9 cellular contexts compared by ENCODE assay signal in the genomic region with DNA sequence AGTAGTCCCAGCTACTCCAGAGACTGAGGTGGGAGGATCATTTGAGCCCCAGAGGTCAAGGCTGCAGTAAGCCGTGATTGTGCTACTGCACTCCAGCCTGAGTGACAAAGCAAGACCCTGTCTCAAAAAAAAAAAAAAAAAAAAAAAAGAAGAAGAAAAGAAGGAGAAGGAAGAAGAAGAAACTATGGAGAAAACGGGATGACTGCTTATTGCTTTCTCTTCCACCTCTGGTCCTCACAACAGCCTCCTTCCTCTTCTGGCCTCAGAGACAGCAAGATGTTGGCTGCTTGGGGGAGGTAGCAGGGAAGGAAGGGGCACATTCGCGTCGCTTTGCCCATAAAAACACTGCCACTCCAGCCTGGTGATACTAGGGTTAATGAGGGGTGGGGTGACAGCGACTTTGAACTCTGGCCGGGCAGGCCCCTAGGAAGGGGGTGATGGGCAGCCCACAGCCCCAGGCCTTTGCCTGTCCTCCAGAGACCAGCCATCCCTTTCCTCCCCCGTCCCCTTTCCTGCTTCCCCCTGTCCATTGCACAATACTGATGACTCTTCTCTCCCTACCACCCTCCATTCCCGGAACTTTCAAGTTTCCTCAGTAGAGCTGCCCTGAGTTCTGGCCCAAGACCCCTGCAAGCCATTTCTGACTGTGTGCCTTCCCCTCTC. TPM values are rescaled to one million over a fixed set of nuclear protein-coding genes. Genes with fewer than 3 reads are reported as not detected.
A peak's percentile ranks its signal among the peaks of the same experiment; 100 is the strongest.
DNase-seq lines count a peak whose midpoint lies in the region; ATAC-seq and TF ChIP-seq lines count a peak whose summit lies in the region.
"Had no signal": no experiment of that assay in that cellular context is flagged by ENCODE, and none has a peak within 500 bp of the region (broad histone marks: within the 10 kb centered on the region; RNA-seq: fewer than 3 reads in every experiment).

No MANE protein-coding gene starts in this region.

- no peak for TF ChIP-seq POLR2A in IMR-90 (IDR thresholded peaks at IDR 0.05; ENCODE audit: low read depth, low read length)

- H3K36me3 ChIP-seq in IMR-90 (ENCODE audit: control insufficient read depth, insufficient read depth, low read length) (no peaks in the 10 kb centered on the region), mesenchymal stem cell (ENCODE audit: control insufficient read depth in 1 of 2, insufficient read depth in 2 of 2, low read depth in 1 of 2, low read length in 2 of 2) (peaks cover 2 to 4% of the 10 kb centered on the region in 2 experiments)

- H4K8ac ChIP-seq in IMR-90 (ENCODE audit: low read depth in 2 of 2, low read length in 2 of 2): peak overlapping the region; percentile 34 to 94
- H4K8ac ChIP-seq in mesenchymal stem cell (ENCODE audit: low read length): peak overlapping the region; percentile 99

- peak overlapping the region; percentile 82 to 99 for H2BK12ac ChIP-seq in mesenchymal stem cell (ENCODE audit: low read length in 2 of 2)

- H3K9me3 ChIP-seq in IMR-90 (ENCODE audit: control insufficient read depth, insufficient read depth, low read length) (no peaks in the 10 kb centered on the region), mesenchymal stem cell (ENCODE audit: control insufficient read depth, low read length) (no peaks in the 10 kb centered on the region)

- no peak overlapping the region for H3K27ac Mint-ChIP-seq in MCF 10A (ENCODE audit: low read depth, unreplicated experiment)

- H3K4me2 ChIP-seq in IMR-90 (ENCODE audit: low read depth, low read length) (0 out of 2 replicates have a peak overlapping the region, but pooled peaks have one; percentile 11), mesenchymal stem cell (ENCODE audit: low read length, poor library complexity, severe bottlenecking) (no peak overlapping the region)

- no peaks in the 10 kb centered on the region for H4K20me1 ChIP-seq in IMR-90 (ENCODE audit: insufficient read depth, low read length)

- H4K5ac ChIP-seq in IMR-90 (ENCODE audit: low read depth, low read length): peak overlapping the region; percentile 93

- peak overlapping the region; percentile 61; the same call in 1 of the 2 replicates for H4K91ac ChIP-seq in IMR-90 (ENCODE audit: insufficient read depth, low read depth, low read length)
- peak overlapping the region; percentile 94 for H4K91ac ChIP-seq in mesenchymal stem cell (ENCODE audit: low read length)

- H2BK20ac ChIP-seq in IMR-90 (ENCODE audit: low read depth, low read length): peak overlapping the region; percentile 61

- no CpG with 5 or more reads among the region's 9 CpGs for WGBS in IMR-90 (ENCODE audit: extremely low coverage in 2 of 2, insufficient read length in 1 of 2), 2 experiments
- 20% methylated on average over 5 of the region's 9 CpGs for WGBS in mesenchymal stem cell

- H2BK5ac ChIP-seq in IMR-90 (ENCODE audit: low read depth, low read length, poor library complexity, severe bottlenecking) (peak overlapping the region; percentile 7), mesenchymal stem cell (ENCODE audit: low read depth, low read length, poor library complexity, severe bottlenecking) (no peak overlapping the region)

- no peaks in the 10 kb centered on the region for H3K36me3 Mint-ChIP-seq in MCF 10A (ENCODE audit: insufficient read depth, unreplicated experiment)

- ATAC-seq in IMR-90 (ENCODE audit: low read depth): peak; percentile 6; the same call in 1 of the 2 replicates
- no peak for ATAC-seq in GM18870 (IDR thresholded peaks at IDR 0.05; ENCODE audit: unreplicated experiment)

- H3K27ac ChIP-seq in IMR-90 (ENCODE audit: insufficient read depth, low read length) (peak overlapping the region; percentile 28; the same call in 1 of the 2 replicates), mesenchymal stem cell (ENCODE audit: low read length, poor library complexity, severe bottlenecking) (no peak overlapping the region)

- 0 out of 2 replicates have a peak overlapping the region, but pooled peaks have one; percentile 19 for H3K9ac ChIP-seq in IMR-90 (ENCODE audit: low read depth, low read length)
- H3K9ac ChIP-seq in mesenchymal stem cell (ENCODE audit: low read length): peak overlapping the region; percentile 72

- H3K4me1 Mint-ChIP-seq in MCF 10A (ENCODE audit: insufficient read depth, unreplicated experiment): peaks cover 21% of the 10 kb centered on the region

- peak overlapping the region; percentile 49; the same call in 1 of the 2 replicates for H3K23ac ChIP-seq in IMR-90 (ENCODE audit: low read depth, low read length)
- no peak overlapping the region for H3K23ac ChIP-seq in mesenchymal stem cell (ENCODE audit: low read length in 2 of 2)

- CTCF ChIA-PET in IMR-90 (lab: Yijun Ruan, JAX): no interaction called here
- CTCF ChIA-PET in MCF 10A (lab: Yijun Ruan, JAX): interaction anchor here (0.6 to 2.3 kb wide), 5 partner anchors 12 to 71 kb away, joined by 3 to 10 read pairs (median 3); no protein-coding TSS in a partner anchor

- H2AK5ac ChIP-seq in IMR-90 (ENCODE audit: low read depth, low read length) (peak overlapping the region; percentile 48; the same call in 1 of the 2 replicates), mesenchymal stem cell (ENCODE audit: low read length, severe bottlenecking) (no peak overlapping the region)

- TF ChIP-seq RAD21 in IMR-90 (IDR thresholded peaks at IDR 0.05; ENCODE audit: low read length): no peak

- H3K9me1 ChIP-seq in IMR-90 (ENCODE audit: insufficient read depth, low read length): peaks cover 5% of the 10 kb centered on the region; the same call in 1 of the 2 replicates

- peak overlapping the region; percentile 66 for H3K4ac ChIP-seq in IMR-90 (ENCODE audit: low read depth, low read length)
- H3K4ac ChIP-seq in mesenchymal stem cell (ENCODE audit: low read depth in 1 of 2, low read length in 2 of 2): peak overlapping the region; percentile 89 to 91

- H3K9me3 Mint-ChIP-seq in MCF 10A (ENCODE audit: unreplicated experiment): no peaks in the 10 kb centered on the region

- peak overlapping the region; percentile 61; the same call in 2 of the 3 replicates for H2BK15ac ChIP-seq in IMR-90 (ENCODE audit: low read depth, low read length)
- H2BK15ac ChIP-seq in mesenchymal stem cell (ENCODE audit: low read depth, poor library complexity, severe bottlenecking): peak overlapping the region; percentile 83

- intact Hi-C loops in IMR-90 (cut with micrococcal nuclease): no loop called here
- intact Hi-C loops in MCF 10A (cut with micrococcal nuclease): no loop called here

- dilution Hi-C loops in IMR-90 (cut with HindIII; ENCODE audit: low sequenced_read_pairs, unreplicated experiment): no loop called here

- H3K27me3 Mint-ChIP-seq in MCF 10A (ENCODE audit: insufficient read depth, unreplicated experiment): no peaks in the 10 kb centered on the region

- H3K14ac ChIP-seq in IMR-90 (replicated peaks; ENCODE audit: low read depth, low read length) (peak overlapping the region; percentile 62), mesenchymal stem cell (ENCODE audit: low read length in 2 of 2) (peak overlapping the region in 1 of 2 experiments; percentile 53)

- H3K4me1 ChIP-seq in IMR-90 (ENCODE audit: control insufficient read depth, insufficient read depth, low read length) (peaks cover 13% of the 10 kb centered on the region), mesenchymal stem cell (ENCODE audit: control insufficient read depth, insufficient read depth, low read depth, low read length) (peaks cover 17% of the 10 kb centered on the region)

- peak overlapping the region; percentile 57 for H2AK9ac ChIP-seq in IMR-90 (replicated peaks; ENCODE audit: low read depth, low read length, poor library complexity)

- peak overlapping the region; percentile 74; the same call in 1 of the 2 replicates for H2BK120ac ChIP-seq in IMR-90 (ENCODE audit: low read depth, low read length)
- no peak overlapping the region for H2BK120ac ChIP-seq in mesenchymal stem cell (ENCODE audit: low read depth, low read length)

- DNase-seq in AG20443 (ENCODE audit: low spot score): peak; percentile 62
- peak; percentile 64 for DNase-seq in IMR-90
- peak; percentile 68 for DNase-seq in MCF 10A (ENCODE audit: unreplicated experiment)
- DNase-seq in mesenchymal stem cell: peak; percentile 75
- no peak for DNase-seq in activated effector memory CD4-positive, alpha-beta T cell treated with anti-CD3 and anti-CD28 coated beads, Interleukin-2, amount 50 U/mL, for 16 hours
- DNase-seq in NCI-H1930 (lab: John Stamatoyannopoulos, UW): no peak
- DNase-seq in NCI-H82 (lab: John Stamatoyannopoulos, UW): no peak
- DNase-seq: stimulated activated CD4-positive, alpha-beta T cell treated with anti-CD3 and anti-CD28 coated beads, Interleukin-4, amount 100 ng/mL, for 1 hour had no signal

- no peak overlapping the region for H3K4me3 ChIP-seq in IMR-90 (ENCODE audit: insufficient read depth, low read depth, low read length)
- peak overlapping the region in 1 of 2 experiments; percentile 76 for H3K4me3 ChIP-seq in mesenchymal stem cell (ENCODE audit: insufficient read depth in 1 of 2, low read depth in 1 of 2, low read length in 2 of 2)

- peak overlapping the region; percentile 85 for H2AFZ ChIP-seq in IMR-90 (replicated peaks; ENCODE audit: low read length, poor library complexity)
- H2AFZ ChIP-seq in mesenchymal stem cell (ENCODE audit: low read depth, low read length): peak overlapping the region; percentile 73

- no peak overlapping the region for H3K56ac ChIP-seq in IMR-90 (ENCODE audit: extremely low read depth, insufficient read depth, low read length)

- TF ChIP-seq CTCF in IMR-90 (conservative IDR thresholded peaks at IDR 0.05; ENCODE audit: low read depth, low read length) (no peak), MCF 10A (IDR thresholded peaks at IDR 0.05; ENCODE audit: unreplicated experiment) (no peak)

- in situ Hi-C loops in IMR-90 (cut with MboI; ENCODE audit: low sequenced_read_pairs): no loop called here

- BruUV-seq in IMR-90 (replicated peaks; lab: Mats Ljungman, UMichigan) (no TSS peak), MCF 10A (replicated peaks; lab: Mats Ljungman, UMichigan) (no TSS peak)

- H3K79me1 ChIP-seq in IMR-90 (ENCODE audit: low read depth in 1 of 2, low read length in 2 of 2) (peaks cover 6 to 18% of the 10 kb centered on the region in 2 experiments; a peak in 3 of 4 replicates), mesenchymal stem cell (replicated peaks; ENCODE audit: low read length, poor library complexity, severe bottlenecking) (peaks cover 11% of the 10 kb centered on the region)

- POLR2A ChIA-PET in IMR-90 (lab: Charles Lee; ENCODE audit: unreplicated experiment): no interaction called here
- POLR2A ChIA-PET in MCF 10A (lab: Yijun Ruan, JAX): interaction anchor here (0.6 to 5.7 kb wide), 4 partner anchors 12 to 423 kb away, joined by 3 to 119 read pairs (median 33); partner anchors contain the start of genes ACTR1A, C10orf95 and FBXL15

- H3K18ac ChIP-seq in IMR-90 (ENCODE audit: low read depth, low read length) (peak overlapping the region; percentile 69), mesenchymal stem cell (ENCODE audit: low read depth in 1 of 2, low read length in 2 of 2) (peak overlapping the region; percentile 52 to 93)

- no peak overlapping the region for H3K4me3 Mint-ChIP-seq in MCF 10A (ENCODE audit: unreplicated experiment)

- H3K27me3 ChIP-seq in IMR-90 (ENCODE audit: control insufficient read depth, insufficient read depth, low read length): no peaks in the 10 kb centered on the region
- H3K27me3 ChIP-seq in mesenchymal stem cell (ENCODE audit: control insufficient read depth in 1 of 2, insufficient read depth in 1 of 2, low read length in 2 of 2): peaks cover 0 to 32% of the 10 kb centered on the region in 2 experiments

RNA-seq across cellular contexts. Expression of gene CUEDC2, which starts 2.0 kb away (rescaled TPM):
- 43.6 and 55.7 TPM in 2 replicates for total RNA-seq in IMR-90 (2012; rRNA removed)
- polyA plus RNA-seq in IMR-90 (2012; rRNA removed): 84.9 and 87.6 TPM in 2 replicates
- polyA plus RNA-seq in IMR-90 (2012; cell fraction: cytosol; rRNA removed): 81.3 and 97.7 TPM in 2 replicates
- polyA plus RNA-seq in IMR-90 (2012; cell fraction: nucleus; rRNA removed; ENCODE audit: low replicate concordance): 105 and 123 TPM in 2 replicates
- 55.0 and 64.5 TPM in 2 replicates for total RNA-seq in MCF 10A (2022)
- polyA plus RNA-seq in mesenchymal stem cell (2013, experiment 1 of 2): 77.8 TPM
- 80.7 TPM for polyA plus RNA-seq in mesenchymal stem cell (2013, experiment 2 of 2)

RNA-seq across cellular contexts. Expression of gene FBXL15, which starts 13.7 kb away (rescaled TPM):
- total RNA-seq in IMR-90 (2012; rRNA removed): 2.5 and 3.0 TPM in 2 replicates
- 8.4 and 13.6 TPM in 2 replicates for polyA plus RNA-seq in IMR-90 (2012; rRNA removed)
- 18.3 and 20.0 TPM in 2 replicates for polyA plus RNA-seq in IMR-90 (2012; cell fraction: cytosol; rRNA removed)
- 23.1 and 53.1 TPM in 2 replicates for polyA plus RNA-seq in IMR-90 (2012; cell fraction: nucleus; rRNA removed; ENCODE audit: low replicate concordance)
- total RNA-seq in MCF 10A (2022): 11.1 and 11.3 TPM in 2 replicates
- 7.3 TPM for polyA plus RNA-seq in mesenchymal stem cell (2013, experiment 1 of 2)
- polyA plus RNA-seq in mesenchymal stem cell (2013, experiment 2 of 2): 7.5 TPM

RNA-seq across cellular contexts. Expression of gene PSD, which starts 15.8 kb away (rescaled TPM):
- total RNA-seq in IMR-90 (2012; rRNA removed) (1.4 and 2.0 TPM in 2 replicates), MCF 10A (2022) (0.66 and 0.75 TPM in 2 replicates)
- polyA plus RNA-seq in IMR-90 (2012; rRNA removed): 4.4 and 5.8 TPM in 2 replicates
- 2.1 and 6.4 TPM in 2 replicates for polyA plus RNA-seq in IMR-90 (2012; cell fraction: cytosol; rRNA removed)
- 6.6 and 10.9 TPM in 2 replicates for polyA plus RNA-seq in IMR-90 (2012; cell fraction: nucleus; rRNA removed; ENCODE audit: low replicate concordance)
- 2.6 TPM for polyA plus RNA-seq in mesenchymal stem cell (2013, experiment 1 of 2)
- polyA plus RNA-seq in mesenchymal stem cell (2013, experiment 2 of 2): 2.2 TPM

RNA-seq across cellular contexts. Expression of gene C10orf95, which starts 17.0 kb away (rescaled TPM):
- total RNA-seq in IMR-90 (2012; rRNA removed) (not detected in 2 replicates), MCF 10A (2022) (0.49 and 0.63 TPM in 2 replicates)
- polyA plus RNA-seq in IMR-90 (2012; rRNA removed): not detected in 2 replicates
- 0.04 TPM in 1 of 2 replicates, not detected in the other for polyA plus RNA-seq in IMR-90 (2012; cell fraction: cytosol; rRNA removed)
- polyA plus RNA-seq in IMR-90 (2012; cell fraction: nucleus; rRNA removed; ENCODE audit: low replicate concordance): not detected in 2 replicates
- polyA plus RNA-seq in mesenchymal stem cell (2013, experiment 1 of 2): not detected
- polyA plus RNA-seq in mesenchymal stem cell (2013, experiment 2 of 2): 0.03 TPM

RNA-seq across cellular contexts. Expression of gene NFKB2, which starts 38.9 kb away (rescaled TPM):
- total RNA-seq in IMR-90 (2012; rRNA removed): 16.1 TPM in 2 replicates
- 32.3 and 34.7 TPM in 2 replicates for polyA plus RNA-seq in IMR-90 (2012; rRNA removed)
- polyA plus RNA-seq in IMR-90 (2012; cell fraction: cytosol; rRNA removed): 27.9 and 40.3 TPM in 2 replicates
- 81.8 and 143 TPM in 2 replicates for polyA plus RNA-seq in IMR-90 (2012; cell fraction: nucleus; rRNA removed; ENCODE audit: low replicate concordance)
- 60.9 and 76.2 TPM in 2 replicates for total RNA-seq in MCF 10A (2022)
- 11.8 TPM for polyA plus RNA-seq in mesenchymal stem cell (2013, experiment 1 of 2)
- polyA plus RNA-seq in mesenchymal stem cell (2013, experiment 2 of 2): 11.2 TPM

Comparison
In these comparisons a context has a peak if more than half of its experiments do, and no peak if none do; other contexts are left out.
1. DNase-seq: peak in AG20443 (single experiment), IMR-90 (single experiment), MCF 10A (single experiment) and mesenchymal stem cell (single experiment); none in activated effector memory CD4-positive, alpha-beta T cell treated with anti-CD3 and anti-CD28 coated beads, Interleukin-2, amount 50 U/mL, for 16 hours (single experiment), NCI-H1930 (0 of 2) and NCI-H82 (single experiment).